34 cellular contexts compared by ENCODE assay signal in genomic region chr7:17481118-17481517, GRCh38.
"Had no signal": no experiment of that assay in that cellular context is flagged by ENCODE, and none has a peak within 500 bp of the region (broad histone marks: within the 10 kb centered on the region; RNA-seq: fewer than 3 reads in every experiment).

No MANE protein-coding gene starts in this region.

- H3K27me3 ChIP-seq: MG63 had no signal

- H3K9me3 ChIP-seq: MG63 had no signal

- DNase-seq: Karpas-422, Kasumi-1, MG63, MM.1S, MV-4-11, NCI-H1048, NCI-H1092, NCI-H1092 treated with DMSO at 0.1 percent for 48 hours, NCI-H1105, NCI-H1105 treated with DMSO at 0.1 percent for 48 hours, NCI-H1417, NCI-H1417 treated with DMSO at 0.1 percent for 48 hours, NCI-H1436, NCI-H1436 treated with DMSO at 0.1 percent for 48 hours, NCI-H146, NCI-H1694, NCI-H1694 treated with DMSO at 0.1 percent for 48 hours, NCI-H187, NCI-H187 treated with DMSO at 0.1 percent for 48 hours, NCI-H1930, NCI-H2029, NCI-H2029 treated with DMSO at 0.1 percent for 48 hours, NCI-H2081, NCI-H2081 treated with DMSO at 0.1 percent for 48 hours, NCI-H2107, NCI-H2171, NCI-H2171 treated with DMSO at 0.1 percent for 48 hours, NCI-H2227 treated with DMSO at 0.1 percent for 48 hours, NCI-H226, NCI-H345, NCI-H446, NCI-H446 treated with DMSO at 0.1 percent for 48 hours, NCI-H510A, NCI-H510A treated with DMSO at 0.1 percent for 48 hours had no signal

- H3K36me3 ChIP-seq: MG63 had no signal

- H3K4me3 ChIP-seq: MG63 had no signal
